ENCODE assay signal across 29 cellular contexts in the genomic region with DNA sequence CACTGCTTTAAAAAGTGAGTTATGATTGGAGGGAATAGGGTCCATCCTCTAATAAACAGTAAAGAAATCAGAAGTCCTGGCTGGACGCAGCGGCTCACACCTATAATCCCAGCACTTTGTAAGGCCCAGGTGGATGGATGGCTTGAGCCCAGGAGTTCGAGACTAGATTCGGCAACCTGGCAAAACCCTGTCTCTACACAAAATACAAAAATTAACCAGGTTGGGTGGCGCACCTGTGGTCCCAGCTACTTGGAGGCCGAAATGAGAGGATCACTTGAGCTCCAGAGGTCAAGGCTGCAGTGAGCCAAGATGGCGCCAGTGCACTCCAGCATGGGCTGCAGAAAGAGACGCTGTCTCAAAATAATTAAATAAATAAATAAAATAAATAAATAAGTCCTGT.
"Had no signal": no experiment of that assay in that cellular context is flagged by ENCODE, and none has a peak within 500 bp of the region (broad histone marks: within the 10 kb centered on the region; RNA-seq: fewer than 3 reads in every experiment).

No MANE protein-coding gene starts in this region.

- H3K27ac ChIP-seq: ascending aorta, brain microvascular endothelial cell, coronary artery, left lung, neutrophil, parathyroid adenoma, right lobe of liver, suprapubic skin, tibial nerve, WERI-Rb-1 had no signal

- H3K9ac ChIP-seq: parathyroid adenoma had no signal

- H3K4me1 Mint-ChIP-seq: central memory CD8-positive, alpha-beta T cell; memory B cell; nephron had no signal

- ATAC-seq: activated CD8-positive, alpha-beta T cell treated with anti-CD3 and anti-CD28 coated beads for 36 hours; activated naive CD4-positive, alpha-beta T cell treated with anti-CD3 and anti-CD28 coated beads, Interleukin-2, amount 50 U/mL, for 72 hours; left lung; stimulated activated naive CD8-positive, alpha-beta T cell treated with anti-CD3 and anti-CD28 coated beads, Interleukin-15, amount 100 ng/mL, for 72 hours had no signal

- H3K4me3 ChIP-seq: ascending aorta, coronary artery, left lung, right lobe of liver, suprapubic skin, tibial nerve had no signal

- H3K4me1 ChIP-seq: ascending aorta, left lung, parathyroid adenoma, right lobe of liver, suprapubic skin, tibial nerve had no signal

- H3K27me3 ChIP-seq: ascending aorta, brain microvascular endothelial cell, left lung, neutrophil, right lobe of liver, suprapubic skin, tibial nerve had no signal

- H3K9me3 Mint-ChIP-seq: activated CD4-positive, alpha-beta T cell treated with anti-CD3 and anti-CD28 coated beads, Interleukin-2, amount 10 ng/mL, durations not matched to agents 7 days and 5 days; activated CD8-positive, alpha-beta T cell treated with anti-CD3 and anti-CD28 coated beads for 36 hours; activated naive CD4-positive, alpha-beta T cell treated with anti-CD3 and anti-CD28 coated beads, Interleukin-2, amount 50 U/mL, for 72 hours; activated T-helper 1 cell treated with anti-CD3 and anti-CD28 coated beads, Interleukin-12 subunit alpha, Interleukin-12 subunit beta, Interleukin-2, Interleukin-4 antibody, amounts not matched to agents 30 ng/mL and 10 ng/mL and 1 ng/mL, durations not matched to agents 14 hours and 24 hours and 36 hours; central memory CD8-positive, alpha-beta T cell; memory B cell; stimulated activated effector memory CD8-positive, alpha-beta T cell treated with anti-CD3 and anti-CD28 coated beads, Interleukin-12 subunit alpha, Interleukin-12 subunit beta, amount 100 ng/mL, for 72 hours; stimulated activated naive CD8-positive, alpha-beta T cell treated with anti-CD3 and anti-CD28 coated beads, Interleukin-15, amount 100 ng/mL, for 72 hours had no signal

- H3K9me3 ChIP-seq: ascending aorta, left lung, neutrophil, right lobe of liver, suprapubic skin, tibial nerve had no signal

- H3K4me3 Mint-ChIP-seq: activated CD4-positive, alpha-beta T cell treated with anti-CD3 and anti-CD28 coated beads, Interleukin-2, amount 10 ng/mL, durations not matched to agents 7 days and 5 days; activated CD8-positive, alpha-beta memory T cell treated with anti-CD3 and anti-CD28 coated beads, Interleukin-2, amount 10 ng/mL, durations not matched to agents 7 days and 5 days; activated CD8-positive, alpha-beta T cell treated with anti-CD3 and anti-CD28 coated beads for 36 hours; activated T-helper 1 cell treated with anti-CD3 and anti-CD28 coated beads, Interleukin-12 subunit alpha, Interleukin-12 subunit beta, Interleukin-2, Interleukin-4 antibody, amounts not matched to agents 30 ng/mL and 10 ng/mL and 1 ng/mL, durations not matched to agents 14 hours and 24 hours and 36 hours; central memory CD8-positive, alpha-beta T cell; memory B cell; nephron; stimulated activated effector memory CD8-positive, alpha-beta T cell treated with anti-CD3 and anti-CD28 coated beads, Interleukin-12 subunit alpha, Interleukin-12 subunit beta, amount 100 ng/mL, for 72 hours; stimulated activated naive CD8-positive, alpha-beta T cell treated with anti-CD3 and anti-CD28 coated beads, Interleukin-15, amount 100 ng/mL, for 72 hours had no signal

- H3K36me3 Mint-ChIP-seq: activated CD8-positive, alpha-beta memory T cell treated with anti-CD3 and anti-CD28 coated beads, Interleukin-2, amount 10 ng/mL, durations not matched to agents 7 days and 5 days; activated naive CD4-positive, alpha-beta T cell treated with anti-CD3 and anti-CD28 coated beads, Interleukin-2, amount 50 U/mL, for 72 hours; memory B cell; stimulated activated effector memory CD8-positive, alpha-beta T cell treated with anti-CD3 and anti-CD28 coated beads, Interleukin-12 subunit alpha, Interleukin-12 subunit beta, amount 100 ng/mL, for 72 hours had no signal

- FAIRE-seq: islet of Langerhans, small intestine, urothelium cell line had no signal

- H3K27me3 Mint-ChIP-seq: memory B cell had no signal

- DNase-seq: activated CD4-positive, alpha-beta T cell treated with anti-CD3 and anti-CD28 coated beads, Interleukin-2, amount 10 ng/mL, durations not matched to agents 7 days and 5 days; activated CD4-positive, CD25-positive, alpha-beta regulatory T cell treated with anti-CD3 and anti-CD28 coated beads, Interleukin-2, amount 50 U/mL, for 72 hours; activated CD8-positive, alpha-beta memory T cell treated with anti-CD3 and anti-CD28 coated beads, Interleukin-2, amount 10 ng/mL, durations not matched to agents 7 days and 5 days; activated CD8-positive, alpha-beta T cell treated with anti-CD3 and anti-CD28 coated beads for 36 hours; activated T-cell treated with anti-CD3 and anti-CD28 coated beads for 4 hours; brain microvascular endothelial cell; foreskin fibroblast; glutamatergic neuron; hypothalamus; right lobe of liver; small intestine; stimulated activated CD4-positive, alpha-beta T cell treated with anti-CD3 and anti-CD28 coated beads, Interleukin-2, amount 100 ng/mL, for 24 hours; stimulated activated naive CD8-positive, alpha-beta T cell treated with anti-CD3 and anti-CD28 coated beads, Interleukin-15, amount 100 ng/mL, for 72 hours; WERI-Rb-1 had no signal

- H3K27ac Mint-ChIP-seq: activated CD4-positive, alpha-beta T cell treated with anti-CD3 and anti-CD28 coated beads, Interleukin-2, amount 10 ng/mL, durations not matched to agents 7 days and 5 days; activated CD8-positive, alpha-beta memory T cell treated with anti-CD3 and anti-CD28 coated beads, Interleukin-2, amount 10 ng/mL, durations not matched to agents 7 days and 5 days; activated CD8-positive, alpha-beta T cell treated with anti-CD3 and anti-CD28 coated beads for 36 hours; activated naive CD4-positive, alpha-beta T cell treated with anti-CD3 and anti-CD28 coated beads, Interleukin-2, amount 50 U/mL, for 72 hours; activated T-helper 1 cell treated with anti-CD3 and anti-CD28 coated beads, Interleukin-12 subunit alpha, Interleukin-12 subunit beta, Interleukin-2, Interleukin-4 antibody, amounts not matched to agents 30 ng/mL and 10 ng/mL and 1 ng/mL, durations not matched to agents 14 hours and 24 hours and 36 hours; memory B cell; nephron; stimulated activated effector memory CD8-positive, alpha-beta T cell treated with anti-CD3 and anti-CD28 coated beads, Interleukin-12 subunit alpha, Interleukin-12 subunit beta, amount 100 ng/mL, for 72 hours; stimulated activated naive CD8-positive, alpha-beta T cell treated with anti-CD3 and anti-CD28 coated beads, Interleukin-15, amount 100 ng/mL, for 72 hours had no signal

- H3K36me3 ChIP-seq: ascending aorta, brain microvascular endothelial cell, left lung, neutrophil, right lobe of liver, suprapubic skin, tibial nerve, WERI-Rb-1 had no signal
